ENCODE assay signal across 37 cellular contexts in the genomic region with DNA sequence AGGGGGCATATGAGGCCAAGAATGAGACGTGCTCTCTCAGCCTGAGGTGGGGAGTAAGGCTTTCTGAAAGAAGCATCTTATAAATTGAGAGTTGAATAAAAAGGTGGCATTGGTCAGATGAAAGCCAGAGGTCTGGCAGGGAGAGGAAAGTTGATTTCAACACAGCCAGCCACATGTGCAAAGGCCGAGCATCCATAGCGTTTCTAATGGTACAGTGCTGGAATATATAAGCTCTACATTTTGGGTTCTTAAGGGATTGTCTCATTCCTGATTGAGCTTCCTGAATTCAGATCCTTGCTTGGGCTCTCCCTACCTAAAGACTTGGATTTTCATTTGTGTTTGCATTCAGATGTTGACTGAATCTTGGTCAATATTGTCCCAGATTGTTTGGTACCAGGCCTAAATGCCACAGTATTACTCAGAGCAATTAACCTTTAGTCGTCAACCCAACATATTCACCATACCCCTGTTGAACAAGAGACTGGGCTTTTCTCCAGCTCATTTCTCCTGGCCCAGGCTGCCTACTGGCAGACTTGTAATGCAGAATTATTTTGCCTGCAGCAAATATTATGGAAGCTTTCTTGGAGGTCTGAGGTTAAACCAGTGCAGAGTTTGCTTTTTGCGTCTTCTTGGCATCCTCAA. TPM values are rescaled to one million over a fixed set of nuclear protein-coding genes. Genes with fewer than 3 reads are reported as not detected.
DNase-seq lines count a peak whose midpoint lies in the region; ATAC-seq and TF ChIP-seq lines count a peak whose summit lies in the region.
"Had no signal": no experiment of that assay in that cellular context is flagged by ENCODE, and none has a peak within 500 bp of the region (broad histone marks: within the 10 kb centered on the region; RNA-seq: fewer than 3 reads in every experiment).

No MANE protein-coding gene starts in this region.

- intact Hi-C loops in left colon (cut with DNase I, micrococcal nuclease) (no loop called here), esophagus muscularis mucosa (cut with DNase I) (no loop called here)

- no peaks in the 10 kb centered on the region for H3K9me3 ChIP-seq in esophagus muscularis mucosa
- H3K9me3 ChIP-seq: BLaER1, left lung, upper lobe of left lung had no signal

- no peak overlapping the region for H3K4me3 ChIP-seq in esophagus muscularis mucosa
- H3K4me3 ChIP-seq: BLaER1, GM12878, left lung, PC-9, upper lobe of left lung had no signal

- peak overlapping the region; percentile 72 for H3K27ac ChIP-seq in 22Rv1
- no peak overlapping the region for H3K27ac ChIP-seq in esophagus muscularis mucosa (replicated peaks in 1 of 4)
- H3K27ac ChIP-seq: BLaER1, HL-60, left lung, PC-9, upper lobe of left lung had no signal

- TF ChIP-seq POLR2A in esophagus muscularis mucosa (IDR thresholded peaks at IDR 0.05; ENCODE audit: low read depth) = no peak

- H3K36me3 ChIP-seq in esophagus muscularis mucosa = no peaks in the 10 kb centered on the region
- H3K36me3 ChIP-seq: BLaER1, left lung, upper lobe of left lung had no signal

- no peaks in the 10 kb centered on the region for H3K27me3 ChIP-seq in esophagus muscularis mucosa
- H3K27me3 ChIP-seq: BLaER1, left lung, upper lobe of left lung had no signal

- no peak for TF ChIP-seq EP300 in esophagus muscularis mucosa (IDR thresholded peaks at IDR 0.05)

- in situ Hi-C loops in SK-MEL-5 (cut with HindIII; ENCODE audit: low pct_unique_long_range_greater_than_20kb, low sequenced_read_pairs) = no loop called here

- peak; percentile 74 for ATAC-seq in left colon
- ATAC-seq in HG03457 (IDR thresholded peaks at IDR 0.05; ENCODE audit: unreplicated experiment) = no peak
- ATAC-seq in HG02870 (IDR thresholded peaks at IDR 0.05; ENCODE audit: unreplicated experiment) = no peak
- ATAC-seq: activated CD4-positive, CD25-positive, alpha-beta regulatory T cell treated with anti-CD3 and anti-CD28 coated beads, Interleukin-2, amount 50 U/mL, for 24 hours; activated T-helper 17 cell treated with anti-CD3 and anti-CD28 coated beads, Interleukin-2, amount 50 U/mL, for 72 hours; left lung; T-cell had no signal

- DNase-seq in GM04503 (ENCODE audit: low read depth) (peak; percentile 23), SK-MEL-5 (ENCODE audit: low read depth, low spot score) (peak; percentile 21), left colon (no peak), ecto neural progenitor cell (ENCODE audit: low spot score) (no peak), esophagus muscularis mucosa (ENCODE audit: extremely low spot score) (no peak)
- DNase-seq: activated CD4-positive, alpha-beta T cell treated with anti-CD3 and anti-CD28 coated beads, Interleukin-2, amount 50 U/mL, for 48 hours; activated CD8-positive, alpha-beta memory T cell treated with anti-CD3 and anti-CD28 coated beads, Interleukin-2, amount 50 U/mL, for 4 hours; COR-L47; DMS79 treated with DMSO at 0.1 percent for 48 hours; hypothalamus; immature natural killer cell; left lung; mesendoderm; naive B cell; NCI-H1105; NCI-H187 treated with DMSO at 0.1 percent for 48 hours; NCI-H524 treated with DMSO at 0.1 percent for 48 hours; NK-92 treated with Interleukin-12 subunit alpha and Interleukin-12 subunit beta, amount 100 ng/mL, for 24 hours; nucleus accumbens; retina; SHP77 treated with DMSO at 0.1 percent for 48 hours; small intestine; stimulated activated CD4-positive, alpha-beta T cell treated with anti-CD3 and anti-CD28 coated beads, Interleukin-1b, Interleukin-23, amount 100 ng/mL, for 48 hours; T-cell; upper lobe of left lung had no signal

- H3K4me1 ChIP-seq in esophagus muscularis mucosa = no peaks in the 10 kb centered on the region
- H3K4me1 ChIP-seq: left lung had no signal

- TF ChIP-seq CTCF in 22Rv1 (IDR thresholded peaks at IDR 0.05) (no peak), esophagus muscularis mucosa (IDR thresholded peaks at IDR 0.05) (no peak)

- WGBS in esophagus muscularis mucosa = 77% methylated on average over 5 of the region's 5 CpGs

RNA-seq across cellular contexts. Expression of a gene that starts 14.5 kb away (rescaled TPM):
- 0.13 TPM in 1 of 2 replicates, not detected in the other for total RNA-seq in SK-MEL-5 (2014; rRNA removed; shearing (Covaris generic))
- not detected in 2 replicates for polyA plus RNA-seq in SK-MEL-5 (2015; cell fraction: cytosol; rRNA removed)
- not detected in 2 replicates for polyA plus RNA-seq in SK-MEL-5 (2015; cell fraction: nucleus; rRNA removed)
- total RNA-seq in left colon = 100 to 1,000 TPM; 149 to 152 TPM
- under 1 TPM in 2 of 4 donors, not detected in 2; 0.13 to 0.46 TPM for total RNA-seq in esophagus muscularis mucosa
- total RNA-seq: cardiac septum, subcutaneous adipose tissue had no signal
- polyA plus RNA-seq: fibroblast of lung had no signal

Comparison
In these comparisons a context has a peak if more than half of its experiments do, and no peak if none do; other contexts are left out.
1. DNase-seq: peak in GM04503 (single experiment) and SK-MEL-5 (single experiment); none in left colon (0 of 2), ecto neural progenitor cell (single experiment) and esophagus muscularis mucosa (single experiment).
2. RNA of a gene that starts 14.5 kb away (total RNA-seq): 149 to 152 TPM in left colon; 0.13 to 0.46 TPM in esophagus muscularis mucosa and 0.13 TPM in SK-MEL-5; every median in the first group is over 100 times any median in the second.